In the genomic region with DNA sequence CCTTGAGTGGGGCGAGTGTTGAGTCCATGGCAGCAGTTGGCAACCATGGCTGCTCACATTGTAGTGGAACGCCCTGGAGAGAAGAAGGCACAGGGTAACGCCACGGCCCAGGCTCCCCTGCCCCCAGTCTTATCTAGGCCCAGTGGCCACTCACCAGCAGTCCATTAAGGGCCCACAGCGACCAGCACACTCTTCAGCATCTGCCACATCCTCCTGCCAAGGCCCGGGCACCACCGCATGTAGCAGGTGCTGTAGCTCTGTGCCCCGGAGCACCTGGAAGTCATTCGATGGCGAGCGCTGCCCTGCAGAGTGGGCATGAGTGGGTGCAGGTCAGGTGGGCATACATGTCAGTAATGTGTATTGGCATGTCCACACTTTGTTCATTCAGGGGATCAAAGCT, we compare ENCODE assay signal across 4 cellular contexts. TPM values are rescaled to one million over a fixed set of nuclear protein-coding genes. Genes with fewer than 3 reads are reported as not detected.
"Had no signal": no experiment of that assay in that cellular context is flagged by ENCODE, and none has a peak within 500 bp of the region (broad histone marks: within the 10 kb centered on the region; RNA-seq: fewer than 3 reads in every experiment).

No MANE protein-coding gene starts in this region.

RNA-seq across cellular contexts. Expression of a gene that starts 20.5 kb away (rescaled TPM):
- polyA plus RNA-seq: hepatocyte; naive thymus-derived CD4-positive, alpha-beta T cell; neural cell; psoas muscle had no signal
